17 cellular contexts compared by ENCODE assay signal in the genomic region with DNA sequence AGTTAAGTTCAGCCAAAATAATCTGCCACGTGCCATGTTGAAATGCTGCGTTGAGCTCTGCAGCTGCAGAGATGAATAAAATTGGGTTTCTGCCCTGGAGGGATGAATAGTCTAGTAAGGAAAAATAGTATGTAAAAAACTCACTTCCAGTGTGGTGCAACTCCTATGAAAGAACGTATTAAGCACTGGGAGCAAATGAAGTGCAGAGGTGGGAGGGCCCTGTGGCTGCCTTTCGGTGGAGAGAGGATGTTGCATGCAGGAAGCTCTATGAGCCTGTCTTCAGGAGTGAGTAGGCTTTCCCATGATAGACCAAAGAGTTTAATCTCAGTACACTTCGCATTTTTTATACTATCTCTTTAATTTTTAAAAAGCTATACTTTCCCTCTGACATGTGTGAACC.
"Had no signal": no experiment of that assay in that cellular context is flagged by ENCODE, and none has a peak within 500 bp of the region (broad histone marks: within the 10 kb centered on the region; RNA-seq: fewer than 3 reads in every experiment).

No MANE protein-coding gene starts in this region.

- H3K36me3 ChIP-seq: prostate gland, right lobe of liver had no signal

- H3K9me3 ChIP-seq: body of pancreas, esophagus muscularis mucosa, gastrocnemius medialis, left lung, prostate gland, right lobe of liver, tibial artery had no signal

- DNase-seq: activated CD4-positive, alpha-beta T cell treated with anti-CD3 and anti-CD28 coated beads, Interleukin-2, amount 50 U/mL, for 1 hour; activated effector memory CD4-positive, alpha-beta T cell treated with anti-CD3 and anti-CD28 coated beads, Interleukin-2, amount 50 U/mL, for 16 hours; activated T-cell treated with anti-CD3 and anti-CD28 coated beads, Interleukin-2, amount 50 U/mL, for 24 hours; amniotic stem cell; body of pancreas; gastrocnemius medialis; heart right ventricle; islet precursor cell; left lung; occipital lobe; right lobe of liver; T1000; tibial artery had no signal

- H3K27ac ChIP-seq: body of pancreas, esophagus muscularis mucosa, gastrocnemius medialis, heart right ventricle, left lung, prostate gland, right lobe of liver, tibial artery had no signal

- ATAC-seq: body of pancreas; gastrocnemius medialis; heart right ventricle; left lung; natural killer cell treated with Interleukin-12 subunit alpha and Interleukin-12 subunit beta and Interleukin-15 and Interleukin-18, amount 100 ng/mL, for 72 hours; right lobe of liver; stimulated activated memory B cell treated with anti-CD40 and anti-IgM and Interleukin-4, amounts not matched to agents 10 μg/mL and 1 μg/mL and 100 μg/mL, for 72 hours had no signal

- H3K4me3 ChIP-seq: body of pancreas, esophagus muscularis mucosa, gastrocnemius medialis, heart right ventricle, left lung, prostate gland, right lobe of liver, tibial artery had no signal
